Comparison of ENCODE assay signal across 1 cellular context in the genomic region with DNA sequence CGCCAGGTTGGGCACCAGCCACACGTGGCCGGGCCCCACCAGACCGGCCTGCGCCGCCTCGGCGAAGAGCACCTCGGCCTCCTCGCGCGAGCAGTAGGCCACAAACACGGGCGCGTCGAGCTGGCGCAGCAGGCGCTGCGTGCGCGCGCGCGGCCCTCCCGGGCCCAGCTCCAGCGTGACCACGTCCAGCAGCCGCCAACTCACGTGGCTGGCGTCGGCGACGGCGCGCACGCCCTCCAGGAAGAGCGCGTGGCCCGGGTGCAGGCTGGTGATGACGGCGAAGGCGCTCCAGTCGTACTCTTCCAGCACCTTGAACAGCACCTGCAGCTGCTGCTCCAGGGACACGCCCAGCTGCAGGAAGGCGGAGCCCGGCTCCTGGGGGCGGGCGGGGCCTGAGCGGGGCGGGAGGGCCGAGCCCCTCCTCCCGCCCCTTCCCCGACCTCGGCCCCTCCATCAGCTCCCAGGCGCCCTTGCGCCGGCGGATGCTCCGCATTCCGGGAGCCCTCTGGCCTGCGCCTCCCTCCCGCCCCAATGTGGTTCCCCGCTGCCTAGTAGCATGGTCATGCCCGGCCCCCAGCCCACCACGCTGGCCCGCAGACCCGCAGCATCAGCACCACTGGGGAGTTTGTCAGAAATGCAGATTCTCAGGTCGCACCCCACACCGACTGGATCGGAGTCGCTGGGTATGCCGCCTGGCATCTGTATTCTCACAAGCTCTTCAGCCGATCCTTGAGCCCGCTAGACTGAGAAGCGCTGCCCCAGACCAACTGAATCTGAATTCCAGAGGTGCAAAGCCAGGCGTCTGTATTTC.
TF ChIP-seq lines count a peak whose summit lies in the region.

No MANE protein-coding gene starts in this region.

TF ChIP-seq in HepG2, 621 proteins besides CTCF, POLR2A, EP300 and RAD21 (continued from another document and continues in another):
- TF ChIP-seq, protein P1, sequence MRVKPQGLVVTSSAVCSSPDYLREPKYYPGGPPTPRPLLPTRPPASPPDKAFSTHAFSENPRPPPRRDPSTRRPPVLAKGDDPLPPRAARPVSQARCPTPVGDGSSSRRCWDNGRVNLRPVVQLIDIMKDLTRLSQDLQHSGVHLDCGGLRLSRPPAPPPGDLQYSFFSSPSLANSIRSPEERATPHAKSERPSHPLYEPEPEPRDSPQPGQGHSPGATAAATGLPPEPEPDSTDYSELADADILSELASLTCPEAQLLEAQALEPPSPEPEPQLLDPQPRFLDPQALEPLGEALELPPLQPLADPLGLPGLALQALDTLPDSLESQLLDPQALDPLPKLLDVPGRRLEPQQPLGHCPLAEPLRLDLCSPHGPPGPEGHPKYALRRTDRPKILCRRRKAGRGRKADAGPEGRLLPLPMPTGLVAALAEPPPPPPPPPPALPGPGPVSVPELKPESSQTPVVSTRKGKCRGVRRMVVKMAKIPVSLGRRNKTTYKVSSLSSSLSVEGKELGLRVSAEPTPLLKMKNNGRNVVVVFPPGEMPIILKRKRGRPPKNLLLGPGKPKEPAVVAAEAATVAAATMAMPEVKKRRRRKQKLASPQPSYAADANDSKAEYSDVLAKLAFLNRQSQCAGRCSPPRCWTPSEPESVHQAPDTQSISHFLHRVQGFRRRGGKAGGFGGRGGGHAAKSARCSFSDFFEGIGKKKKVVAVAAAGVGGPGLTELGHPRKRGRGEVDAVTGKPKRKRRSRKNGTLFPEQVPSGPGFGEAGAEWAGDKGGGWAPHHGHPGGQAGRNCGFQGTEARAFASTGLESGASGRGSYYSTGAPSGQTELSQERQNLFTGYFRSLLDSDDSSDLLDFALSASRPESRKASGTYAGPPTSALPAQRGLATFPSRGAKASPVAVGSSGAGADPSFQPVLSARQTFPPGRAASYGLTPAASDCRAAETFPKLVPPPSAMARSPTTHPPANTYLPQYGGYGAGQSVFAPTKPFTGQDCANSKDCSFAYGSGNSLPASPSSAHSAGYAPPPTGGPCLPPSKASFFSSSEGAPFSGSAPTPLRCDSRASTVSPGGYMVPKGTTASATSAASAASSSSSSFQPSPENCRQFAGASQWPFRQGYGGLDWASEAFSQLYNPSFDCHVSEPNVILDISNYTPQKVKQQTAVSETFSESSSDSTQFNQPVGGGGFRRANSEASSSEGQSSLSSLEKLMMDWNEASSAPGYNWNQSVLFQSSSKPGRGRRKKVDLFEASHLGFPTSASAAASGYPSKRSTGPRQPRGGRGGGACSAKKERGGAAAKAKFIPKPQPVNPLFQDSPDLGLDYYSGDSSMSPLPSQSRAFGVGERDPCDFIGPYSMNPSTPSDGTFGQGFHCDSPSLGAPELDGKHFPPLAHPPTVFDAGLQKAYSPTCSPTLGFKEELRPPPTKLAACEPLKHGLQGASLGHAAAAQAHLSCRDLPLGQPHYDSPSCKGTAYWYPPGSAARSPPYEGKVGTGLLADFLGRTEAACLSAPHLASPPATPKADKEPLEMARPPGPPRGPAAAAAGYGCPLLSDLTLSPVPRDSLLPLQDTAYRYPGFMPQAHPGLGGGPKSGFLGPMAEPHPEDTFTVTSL (CRISPR knock-in tag; IDR thresholded peaks at IDR 0.05; ENCODE audit: borderline replicate concordance), result no peak
- TF ChIP-seq RXRA (CRISPR knock-in tag; IDR thresholded peaks at IDR 0.05), result no peak
- TF ChIP-seq ZNF496 (CRISPR knock-in tag; IDR thresholded peaks at IDR 0.05; ENCODE audit: insufficient replicate concordance), result no peak
- peak; percentile 56; the same call in 1 of the 2 replicates for TF ChIP-seq ZNF776 (CRISPR knock-in tag; IDR thresholded peaks at IDR 0.05)
- TF ChIP-seq, protein P2, sequence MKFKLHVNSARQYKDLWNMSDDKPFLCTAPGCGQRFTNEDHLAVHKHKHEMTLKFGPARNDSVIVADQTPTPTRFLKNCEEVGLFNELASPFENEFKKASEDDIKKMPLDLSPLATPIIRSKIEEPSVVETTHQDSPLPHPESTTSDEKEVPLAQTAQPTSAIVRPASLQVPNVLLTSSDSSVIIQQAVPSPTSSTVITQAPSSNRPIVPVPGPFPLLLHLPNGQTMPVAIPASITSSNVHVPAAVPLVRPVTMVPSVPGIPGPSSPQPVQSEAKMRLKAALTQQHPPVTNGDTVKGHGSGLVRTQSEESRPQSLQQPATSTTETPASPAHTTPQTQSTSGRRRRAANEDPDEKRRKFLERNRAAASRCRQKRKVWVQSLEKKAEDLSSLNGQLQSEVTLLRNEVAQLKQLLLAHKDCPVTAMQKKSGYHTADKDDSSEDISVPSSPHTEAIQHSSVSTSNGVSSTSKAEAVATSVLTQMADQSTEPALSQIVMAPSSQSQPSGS (CRISPR knock-in tag; IDR thresholded peaks at IDR 0.05), result no peak
- TF ChIP-seq MTA1 (CRISPR knock-in tag; IDR thresholded peaks at IDR 0.05; ENCODE audit: borderline replicate concordance), result peak; percentile 66; the same call in 1 of the 2 replicates
- TF ChIP-seq ZNF598 (CRISPR knock-in tag; IDR thresholded peaks at IDR 0.05; ENCODE audit: borderline replicate concordance), result 0 out of 2 replicates have a peak, but pooled peaks have one; percentile 59
- peak; percentile 79 for TF ChIP-seq ZNF143 (CRISPR knock-in tag; IDR thresholded peaks at IDR 0.05)
- TF ChIP-seq, protein P3, sequence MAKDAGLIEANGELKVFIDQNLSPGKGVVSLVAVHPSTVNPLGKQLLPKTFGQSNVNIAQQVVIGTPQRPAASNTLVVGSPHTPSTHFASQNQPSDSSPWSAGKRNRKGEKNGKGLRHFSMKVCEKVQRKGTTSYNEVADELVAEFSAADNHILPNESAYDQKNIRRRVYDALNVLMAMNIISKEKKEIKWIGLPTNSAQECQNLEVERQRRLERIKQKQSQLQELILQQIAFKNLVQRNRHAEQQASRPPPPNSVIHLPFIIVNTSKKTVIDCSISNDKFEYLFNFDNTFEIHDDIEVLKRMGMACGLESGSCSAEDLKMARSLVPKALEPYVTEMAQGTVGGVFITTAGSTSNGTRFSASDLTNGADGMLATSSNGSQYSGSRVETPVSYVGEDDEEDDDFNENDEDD (CRISPR knock-in tag; IDR thresholded peaks at IDR 0.05; ENCODE audit: borderline replicate concordance), result peak; percentile 31; the same call in 1 of the 2 replicates
- TF ChIP-seq GZF1 (CRISPR knock-in tag; IDR thresholded peaks at IDR 0.05), result no peak
- TF ChIP-seq, protein P4, sequence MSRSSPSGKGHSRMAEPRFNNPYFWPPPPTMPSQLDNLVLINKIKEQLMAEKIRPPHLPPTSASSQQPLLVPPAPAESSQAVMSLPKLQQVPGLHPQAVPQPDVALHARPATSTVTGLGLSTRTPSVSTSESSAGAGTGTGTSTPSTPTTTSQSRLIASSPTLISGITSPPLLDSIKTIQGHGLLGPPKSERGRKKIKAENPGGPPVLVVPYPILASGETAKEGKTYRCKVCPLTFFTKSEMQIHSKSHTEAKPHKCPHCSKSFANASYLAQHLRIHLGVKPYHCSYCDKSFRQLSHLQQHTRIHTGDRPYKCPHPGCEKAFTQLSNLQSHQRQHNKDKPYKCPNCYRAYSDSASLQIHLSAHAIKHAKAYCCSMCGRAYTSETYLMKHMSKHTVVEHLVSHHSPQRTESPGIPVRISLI (CRISPR knock-in tag; IDR thresholded peaks at IDR 0.05; ENCODE audit: borderline replicate concordance), result 0 out of 2 replicates have a peak, but pooled peaks have one; percentile 8
- TF ChIP-seq, protein P5, sequence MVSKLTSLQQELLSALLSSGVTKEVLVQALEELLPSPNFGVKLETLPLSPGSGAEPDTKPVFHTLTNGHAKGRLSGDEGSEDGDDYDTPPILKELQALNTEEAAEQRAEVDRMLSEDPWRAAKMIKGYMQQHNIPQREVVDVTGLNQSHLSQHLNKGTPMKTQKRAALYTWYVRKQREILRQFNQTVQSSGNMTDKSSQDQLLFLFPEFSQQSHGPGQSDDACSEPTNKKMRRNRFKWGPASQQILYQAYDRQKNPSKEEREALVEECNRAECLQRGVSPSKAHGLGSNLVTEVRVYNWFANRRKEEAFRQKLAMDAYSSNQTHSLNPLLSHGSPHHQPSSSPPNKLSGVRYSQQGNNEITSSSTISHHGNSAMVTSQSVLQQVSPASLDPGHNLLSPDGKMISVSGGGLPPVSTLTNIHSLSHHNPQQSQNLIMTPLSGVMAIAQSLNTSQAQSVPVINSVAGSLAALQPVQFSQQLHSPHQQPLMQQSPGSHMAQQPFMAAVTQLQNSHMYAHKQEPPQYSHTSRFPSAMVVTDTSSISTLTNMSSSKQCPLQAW (CRISPR knock-in tag; IDR thresholded peaks at IDR 0.05), result no peak
- peak; percentile 37; the same call in 1 of the 2 replicates for TF ChIP-seq ZNF746 (CRISPR knock-in tag; IDR thresholded peaks at IDR 0.05)
- TF ChIP-seq HDAC1 (CRISPR knock-in tag; IDR thresholded peaks at IDR 0.05), result 0 out of 2 replicates have a peak, but pooled peaks have one; percentile 38
- TF ChIP-seq XBP1 (CRISPR knock-in tag; IDR thresholded peaks at IDR 0.05), result no peak
- TF ChIP-seq, protein P6, sequence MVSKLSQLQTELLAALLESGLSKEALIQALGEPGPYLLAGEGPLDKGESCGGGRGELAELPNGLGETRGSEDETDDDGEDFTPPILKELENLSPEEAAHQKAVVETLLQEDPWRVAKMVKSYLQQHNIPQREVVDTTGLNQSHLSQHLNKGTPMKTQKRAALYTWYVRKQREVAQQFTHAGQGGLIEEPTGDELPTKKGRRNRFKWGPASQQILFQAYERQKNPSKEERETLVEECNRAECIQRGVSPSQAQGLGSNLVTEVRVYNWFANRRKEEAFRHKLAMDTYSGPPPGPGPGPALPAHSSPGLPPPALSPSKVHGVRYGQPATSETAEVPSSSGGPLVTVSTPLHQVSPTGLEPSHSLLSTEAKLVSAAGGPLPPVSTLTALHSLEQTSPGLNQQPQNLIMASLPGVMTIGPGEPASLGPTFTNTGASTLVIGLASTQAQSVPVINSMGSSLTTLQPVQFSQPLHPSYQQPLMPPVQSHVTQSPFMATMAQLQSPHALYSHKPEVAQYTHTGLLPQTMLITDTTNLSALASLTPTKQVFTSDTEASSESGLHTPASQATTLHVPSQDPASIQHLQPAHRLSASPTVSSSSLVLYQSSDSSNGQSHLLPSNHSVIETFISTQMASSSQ (IDR thresholded peaks at IDR 0.05; ENCODE audit: low read depth), result no peak
- TF ChIP-seq, protein P6 (CRISPR knock-in tag; IDR thresholded peaks at IDR 0.05; ENCODE audit: borderline replicate concordance), result 0 out of 2 replicates have a peak, but pooled peaks have one; percentile 31
- TF ChIP-seq KLF16 (CRISPR knock-in tag; IDR thresholded peaks at IDR 0.05), result no peak
- TF ChIP-seq SALL1 (CRISPR knock-in tag; IDR thresholded peaks at IDR 0.05), result peak; percentile 22; the same call in 1 of the 2 replicates
- TF ChIP-seq, protein P7, sequence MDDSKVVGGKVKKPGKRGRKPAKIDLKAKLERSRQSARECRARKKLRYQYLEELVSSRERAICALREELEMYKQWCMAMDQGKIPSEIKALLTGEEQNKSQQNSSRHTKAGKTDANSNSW (CRISPR knock-in tag; IDR thresholded peaks at IDR 0.05; ENCODE audit: borderline replicate concordance), result peak; percentile 65; the same call in 1 of the 2 replicates
- 0 out of 2 replicates have a peak, but pooled peaks have one; percentile 46 for TF ChIP-seq RNF2 (conservative IDR thresholded peaks at IDR 0.05; ENCODE audit: low read depth)
- TF ChIP-seq, protein P8, sequence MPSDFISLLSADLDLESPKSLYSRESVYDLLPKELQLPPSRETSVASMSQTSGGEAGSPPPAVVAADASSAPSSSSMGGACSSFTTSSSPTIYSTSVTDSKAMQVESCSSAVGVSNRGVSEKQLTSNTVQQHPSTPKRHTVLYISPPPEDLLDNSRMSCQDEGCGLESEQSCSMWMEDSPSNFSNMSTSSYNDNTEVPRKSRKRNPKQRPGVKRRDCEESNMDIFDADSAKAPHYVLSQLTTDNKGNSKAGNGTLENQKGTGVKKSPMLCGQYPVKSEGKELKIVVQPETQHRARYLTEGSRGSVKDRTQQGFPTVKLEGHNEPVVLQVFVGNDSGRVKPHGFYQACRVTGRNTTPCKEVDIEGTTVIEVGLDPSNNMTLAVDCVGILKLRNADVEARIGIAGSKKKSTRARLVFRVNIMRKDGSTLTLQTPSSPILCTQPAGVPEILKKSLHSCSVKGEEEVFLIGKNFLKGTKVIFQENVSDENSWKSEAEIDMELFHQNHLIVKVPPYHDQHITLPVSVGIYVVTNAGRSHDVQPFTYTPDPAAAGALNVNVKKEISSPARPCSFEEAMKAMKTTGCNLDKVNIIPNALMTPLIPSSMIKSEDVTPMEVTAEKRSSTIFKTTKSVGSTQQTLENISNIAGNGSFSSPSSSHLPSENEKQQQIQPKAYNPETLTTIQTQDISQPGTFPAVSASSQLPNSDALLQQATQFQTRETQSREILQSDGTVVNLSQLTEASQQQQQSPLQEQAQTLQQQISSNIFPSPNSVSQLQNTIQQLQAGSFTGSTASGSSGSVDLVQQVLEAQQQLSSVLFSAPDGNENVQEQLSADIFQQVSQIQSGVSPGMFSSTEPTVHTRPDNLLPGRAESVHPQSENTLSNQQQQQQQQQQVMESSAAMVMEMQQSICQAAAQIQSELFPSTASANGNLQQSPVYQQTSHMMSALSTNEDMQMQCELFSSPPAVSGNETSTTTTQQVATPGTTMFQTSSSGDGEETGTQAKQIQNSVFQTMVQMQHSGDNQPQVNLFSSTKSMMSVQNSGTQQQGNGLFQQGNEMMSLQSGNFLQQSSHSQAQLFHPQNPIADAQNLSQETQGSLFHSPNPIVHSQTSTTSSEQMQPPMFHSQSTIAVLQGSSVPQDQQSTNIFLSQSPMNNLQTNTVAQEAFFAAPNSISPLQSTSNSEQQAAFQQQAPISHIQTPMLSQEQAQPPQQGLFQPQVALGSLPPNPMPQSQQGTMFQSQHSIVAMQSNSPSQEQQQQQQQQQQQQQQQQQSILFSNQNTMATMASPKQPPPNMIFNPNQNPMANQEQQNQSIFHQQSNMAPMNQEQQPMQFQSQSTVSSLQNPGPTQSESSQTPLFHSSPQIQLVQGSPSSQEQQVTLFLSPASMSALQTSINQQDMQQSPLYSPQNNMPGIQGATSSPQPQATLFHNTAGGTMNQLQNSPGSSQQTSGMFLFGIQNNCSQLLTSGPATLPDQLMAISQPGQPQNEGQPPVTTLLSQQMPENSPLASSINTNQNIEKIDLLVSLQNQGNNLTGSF (CRISPR knock-in tag; IDR thresholded peaks at IDR 0.05), result peak; percentile 28; the same call in 1 of the 2 replicates
- TF ChIP-seq, protein P9, sequence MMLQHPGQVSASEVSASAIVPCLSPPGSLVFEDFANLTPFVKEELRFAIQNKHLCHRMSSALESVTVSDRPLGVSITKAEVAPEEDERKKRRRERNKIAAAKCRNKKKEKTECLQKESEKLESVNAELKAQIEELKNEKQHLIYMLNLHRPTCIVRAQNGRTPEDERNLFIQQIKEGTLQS (CRISPR knock-in tag; IDR thresholded peaks at IDR 0.05), result no peak
- 0 out of 2 replicates have a peak, but pooled peaks have one; percentile 43 for TF ChIP-seq ZNF773 (CRISPR knock-in tag; IDR thresholded peaks at IDR 0.05; ENCODE audit: borderline replicate concordance)
